In the genomic region with DNA sequence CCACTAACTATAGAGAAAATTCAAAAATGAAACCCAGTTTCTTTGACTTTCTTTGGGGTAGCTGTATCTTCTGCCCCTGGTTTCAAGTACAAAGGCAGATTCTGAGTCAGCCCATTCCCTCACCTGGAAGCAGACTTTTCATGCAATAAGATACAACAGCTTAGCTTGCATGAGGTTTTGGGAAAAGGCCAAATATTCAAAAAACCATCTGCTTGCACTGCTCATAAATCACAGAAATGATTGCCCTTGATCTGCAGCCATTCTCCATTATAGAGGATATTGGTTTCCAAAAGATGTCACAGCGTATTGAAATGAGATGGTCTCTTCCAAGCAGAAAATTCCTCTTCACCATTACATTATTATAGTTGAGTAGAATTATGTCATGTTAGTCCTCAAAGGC, we compare ENCODE assay signal across 17 cellular contexts.
"Had no signal": no experiment of that assay in that cellular context is flagged by ENCODE, and none has a peak within 500 bp of the region (broad histone marks: within the 10 kb centered on the region; RNA-seq: fewer than 3 reads in every experiment).

No MANE protein-coding gene starts in this region.

- H3K4me3 ChIP-seq: ascending aorta, cardiac muscle cell, mucosa of descending colon, right atrium auricular region, tibial nerve had no signal

- ATAC-seq: activated CD8-positive, alpha-beta T cell treated with anti-CD3 and anti-CD28 coated beads for 36 hours; left colon; mucosa of descending colon; naive thymus-derived CD8-positive, alpha-beta T cell had no signal

- H3K36me3 Mint-ChIP-seq: naive thymus-derived CD8-positive, alpha-beta T cell had no signal

- H3K4me3 Mint-ChIP-seq: activated CD8-positive, alpha-beta T cell treated with anti-CD3 and anti-CD28 coated beads for 36 hours; naive thymus-derived CD8-positive, alpha-beta T cell had no signal

- DNase-seq: activated CD4-positive, alpha-beta T cell treated with anti-CD3 and anti-CD28 coated beads for 4 hours; activated CD8-positive, alpha-beta memory T cell treated with anti-CD3 and anti-CD28 coated beads, Interleukin-2, amount 50 U/mL, for 48 hours; activated CD8-positive, alpha-beta T cell treated with anti-CD3 and anti-CD28 coated beads for 36 hours; activated naive CD4-positive, alpha-beta T cell; cortex of kidney; effector CD8-positive, alpha-beta T cell; foreskin melanocyte; head of caudate nucleus; left colon; mucosa of descending colon; naive thymus-derived CD8-positive, alpha-beta T cell; small intestine; WERI-Rb-1 had no signal

- H3K9me3 Mint-ChIP-seq: activated CD8-positive, alpha-beta T cell treated with anti-CD3 and anti-CD28 coated beads for 36 hours had no signal

- H3K4me1 Mint-ChIP-seq: naive thymus-derived CD8-positive, alpha-beta T cell had no signal

- H3K27ac Mint-ChIP-seq: activated CD8-positive, alpha-beta T cell treated with anti-CD3 and anti-CD28 coated beads for 36 hours; naive thymus-derived CD8-positive, alpha-beta T cell had no signal
